ENCODE assay signal across 8 cellular contexts in the genomic region with DNA sequence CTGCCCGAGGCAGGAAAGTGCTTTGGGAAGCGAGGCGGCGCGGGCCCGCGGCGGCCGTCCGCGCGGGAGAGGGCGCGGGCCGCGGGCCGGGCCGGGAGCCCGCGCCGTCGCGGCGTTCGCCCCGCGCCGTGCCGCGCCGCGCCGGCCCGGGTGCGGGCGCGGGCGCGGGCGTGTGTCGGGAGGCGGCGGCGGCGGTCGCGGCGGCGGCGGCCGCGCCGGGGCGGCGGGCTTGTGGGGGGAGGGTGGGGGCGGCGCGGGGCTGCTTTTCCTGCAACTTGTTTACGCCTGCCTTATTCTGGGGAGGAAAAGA. TPM values are rescaled to one million over a fixed set of nuclear protein-coding genes. Genes with fewer than 3 reads are reported as not detected.
DNase-seq lines count a peak whose midpoint lies in the region; ATAC-seq and TF ChIP-seq lines count a peak whose summit lies in the region.

No MANE protein-coding gene starts in this region.

- peak overlapping the region; percentile 67 for H3K9ac ChIP-seq in Loucy (ENCODE audit: low read depth, low read length, poor library complexity, severe bottlenecking)
- peak overlapping the region; percentile 59 for H3K9ac ChIP-seq in endodermal cell (ENCODE audit: extremely low read depth, low read length, poor library complexity, severe bottlenecking)
- H3K9ac ChIP-seq in neural progenitor cell: no peak overlapping the region

- CTCF ChIA-PET in CD8-positive, alpha-beta memory T cell (lab: Charles Lee): interaction anchor here (0.6 to 2.4 kb wide), 2 partner anchors 14 to 115 kb away, joined by 3 to 5 read pairs; no protein-coding TSS in a partner anchor

- DNase-seq in CD8-positive, alpha-beta memory T cell: peak in 1 of 5 donors; percentile 1
- DNase-seq in endodermal cell (peak; percentile 62), neural progenitor cell (ENCODE audit: low spot score) (no peak), DMS 273 (lab: John Stamatoyannopoulos, UW; ENCODE audit: unreplicated experiment) (no peak), H4 (ENCODE audit: low spot score) (no peak)

- no peaks in the 10 kb centered on the region for H3K27me3 ChIP-seq in CD8-positive, alpha-beta memory T cell (ENCODE audit: insufficient read depth, low read length, poor library complexity, severe bottlenecking)
- no peaks in the 10 kb centered on the region for H3K27me3 ChIP-seq in Loucy (ENCODE audit: insufficient read depth, low read length, poor library complexity, severe bottlenecking)
- H3K27me3 ChIP-seq in endodermal cell (ENCODE audit: control insufficient read depth, insufficient read depth, low read length, poor library complexity, severe bottlenecking): no peaks in the 10 kb centered on the region
- H3K27me3 ChIP-seq in neural progenitor cell: peaks cover 10% of the 10 kb centered on the region

- peak overlapping the region; percentile 60 for H3K4me3 ChIP-seq in CD8-positive, alpha-beta memory T cell (ENCODE audit: low read length)
- H3K4me3 ChIP-seq in Loucy (ENCODE audit: low read length, poor library complexity, severe bottlenecking) (peak overlapping the region; percentile 77), endodermal cell (ENCODE audit: low read length) (peak overlapping the region; percentile 84), neural progenitor cell (peak overlapping the region; percentile 80)

- H3K27ac Mint-ChIP-seq in CD8-positive, alpha-beta memory T cell: peak overlapping the region in 4 of 8 donors; percentile 50 to 94 (median 78)
- H3K27ac Mint-ChIP-seq in endodermal cell (no peak overlapping the region), neural progenitor cell (no peak overlapping the region)

- H3K79me2 ChIP-seq in Loucy (ENCODE audit: insufficient read depth, low read length): peaks cover 13% of the 10 kb centered on the region; the same call in 1 of the 2 replicates
- H3K79me2 ChIP-seq in neural progenitor cell (ENCODE audit: low read depth): peaks cover 14% of the 10 kb centered on the region

- H3K4me2 ChIP-seq in Loucy (ENCODE audit: low read depth, low read length, poor library complexity, severe bottlenecking) (no peak overlapping the region), neural progenitor cell (peak overlapping the region; percentile 94)

- peaks cover 8% of the 10 kb centered on the region for H3K4me1 ChIP-seq in CD8-positive, alpha-beta memory T cell (ENCODE audit: insufficient read depth, low read length)
- H3K4me1 ChIP-seq in Loucy (ENCODE audit: insufficient read depth, low read length, poor library complexity, severe bottlenecking) (peaks cover 5% of the 10 kb centered on the region), endodermal cell (ENCODE audit: control insufficient read depth, insufficient read depth, low read length) (no peaks in the 10 kb centered on the region), neural progenitor cell (peaks cover 7% of the 10 kb centered on the region)

- H3K4me3 Mint-ChIP-seq in CD8-positive, alpha-beta memory T cell: peak overlapping the region; percentile 80 to 100 (median 94)
- H3K4me3 Mint-ChIP-seq in endodermal cell (peak overlapping the region; percentile 91), neural progenitor cell (peak overlapping the region; percentile 98)

- TF ChIP-seq CTCF in Loucy (conservative IDR thresholded peaks at IDR 0.05; ENCODE audit: low read length): no peak
- TF ChIP-seq CTCF in endodermal cell (conservative IDR thresholded peaks at IDR 0.05): no peak
- TF ChIP-seq CTCF in neural progenitor cell (IDR thresholded peaks at IDR 0.05): no peak

- POLR2A ChIA-PET in CD8-positive, alpha-beta memory T cell (lab: Charles Lee): interaction anchor here (0.6 to 1.2 kb wide), 6 partner anchors 142 to 529 kb away, joined by 3 to 14 read pairs (median 4); no protein-coding TSS in a partner anchor

- H3K36me3 Mint-ChIP-seq in CD8-positive, alpha-beta memory T cell: peaks cover 0 to 29% (median 3%) of the 10 kb centered on the region in 3 donors
- H3K36me3 Mint-ChIP-seq in endodermal cell (ENCODE audit: low read depth): peaks cover 5% of the 10 kb centered on the region
- H3K36me3 Mint-ChIP-seq in neural progenitor cell: peaks cover 6% of the 10 kb centered on the region

- peaks cover 0 to 2% of the 10 kb centered on the region in 2 donors for H3K27me3 Mint-ChIP-seq in CD8-positive, alpha-beta memory T cell
- H3K27me3 Mint-ChIP-seq in endodermal cell (ENCODE audit: insufficient read depth) (no peaks in the 10 kb centered on the region), neural progenitor cell (ENCODE audit: insufficient read depth, low read depth) (peaks cover 5% of the 10 kb centered on the region)

- H3F3A ChIP-seq in Loucy (ENCODE audit: low read depth) (no peaks in the 10 kb centered on the region), neural progenitor cell (ENCODE audit: low read depth) (peaks cover 14% of the 10 kb centered on the region)

- H3K9me3 ChIP-seq in CD8-positive, alpha-beta memory T cell (ENCODE audit: low read length): no peaks in the 10 kb centered on the region
- H3K9me3 ChIP-seq in Loucy (ENCODE audit: insufficient read depth, low read depth, low read length): no peaks in the 10 kb centered on the region
- no peaks in the 10 kb centered on the region for H3K9me3 ChIP-seq in endodermal cell (ENCODE audit: control insufficient read depth, low read length)
- no peaks in the 10 kb centered on the region for H3K9me3 ChIP-seq in neural progenitor cell (ENCODE audit: low read depth)

- H3K9me3 Mint-ChIP-seq in CD8-positive, alpha-beta memory T cell: no peaks in the 10 kb centered on the region
- H3K9me3 Mint-ChIP-seq in endodermal cell (no peaks in the 10 kb centered on the region), neural progenitor cell (no peaks in the 10 kb centered on the region)

- H2AFZ ChIP-seq in Loucy (ENCODE audit: low read length) (no peak overlapping the region; the same call in 1 of the 2 replicates), neural progenitor cell (replicated peaks) (peak overlapping the region; percentile 96)

- H4K20me1 ChIP-seq in Loucy (ENCODE audit: insufficient read depth, low read length, poor library complexity, severe bottlenecking) (no peaks in the 10 kb centered on the region), neural progenitor cell (ENCODE audit: low read depth) (peaks cover 15% of the 10 kb centered on the region)

- peak overlapping the region; percentile 35 for H3K27ac ChIP-seq in CD8-positive, alpha-beta memory T cell (ENCODE audit: low read depth, low read length)
- no peak overlapping the region for H3K27ac ChIP-seq in endodermal cell (ENCODE audit: low read depth, low read length)
- no peak overlapping the region for H3K27ac ChIP-seq in neural progenitor cell

- H3K9me2 ChIP-seq in Loucy (replicated peaks; ENCODE audit: low read depth, low read length): no peaks in the 10 kb centered on the region

- ATAC-seq in GM21360 (IDR thresholded peaks at IDR 0.05; ENCODE audit: unreplicated experiment) (no peak), GM21737 (IDR thresholded peaks at IDR 0.05; ENCODE audit: unreplicated experiment) (no peak)

- WGBS in endodermal cell (ENCODE audit: insufficient coverage in 1 of 2, insufficient read length in 1 of 2), 2 experiments: 0% methylated on average over 36 of the region's 59 CpGs; no CpG with 5 or more reads in 1 of the 2 experiments

- no peaks in the 10 kb centered on the region for H3K36me3 ChIP-seq in CD8-positive, alpha-beta memory T cell (ENCODE audit: insufficient read depth, low read length)
- no peaks in the 10 kb centered on the region for H3K36me3 ChIP-seq in Loucy (ENCODE audit: insufficient read depth, low read length)
- no peaks in the 10 kb centered on the region for H3K36me3 ChIP-seq in endodermal cell (ENCODE audit: control insufficient read depth, insufficient read depth, low read length)
- H3K36me3 ChIP-seq in neural progenitor cell: no peaks in the 10 kb centered on the region

- peaks cover 19 to 35% (median 34%) of the 10 kb centered on the region in 3 donors for H3K4me1 Mint-ChIP-seq in CD8-positive, alpha-beta memory T cell
- peaks cover 19% of the 10 kb centered on the region for H3K4me1 Mint-ChIP-seq in endodermal cell
- H3K4me1 Mint-ChIP-seq in neural progenitor cell: peaks cover 16% of the 10 kb centered on the region

RNA-seq across cellular contexts. Expression of a gene that starts 1.4 kb away (rescaled TPM):
- total RNA-seq in CD8-positive, alpha-beta memory T cell: 10 to 100 TPM; 10.2 to 11.1 TPM
- 6.6 TPM for polyA plus RNA-seq in CD8-positive, alpha-beta memory T cell
- total RNA-seq in endodermal cell: 10 to 100 TPM; 23.7 to 39.7 TPM
- 13.7 TPM for polyA plus RNA-seq in endodermal cell (2013, experiment 1 of 2)
- 14.0 TPM for polyA plus RNA-seq in endodermal cell (2013, experiment 2 of 2)
- 18.0 and 22.2 TPM in 2 replicates for total RNA-seq in neural progenitor cell (ENCODE audit: low replicate concordance)
- 5.9 and 7.4 TPM in 2 replicates for total RNA-seq in H4 (2014; rRNA removed; shearing (Covaris generic))
